In the genomic region with DNA sequence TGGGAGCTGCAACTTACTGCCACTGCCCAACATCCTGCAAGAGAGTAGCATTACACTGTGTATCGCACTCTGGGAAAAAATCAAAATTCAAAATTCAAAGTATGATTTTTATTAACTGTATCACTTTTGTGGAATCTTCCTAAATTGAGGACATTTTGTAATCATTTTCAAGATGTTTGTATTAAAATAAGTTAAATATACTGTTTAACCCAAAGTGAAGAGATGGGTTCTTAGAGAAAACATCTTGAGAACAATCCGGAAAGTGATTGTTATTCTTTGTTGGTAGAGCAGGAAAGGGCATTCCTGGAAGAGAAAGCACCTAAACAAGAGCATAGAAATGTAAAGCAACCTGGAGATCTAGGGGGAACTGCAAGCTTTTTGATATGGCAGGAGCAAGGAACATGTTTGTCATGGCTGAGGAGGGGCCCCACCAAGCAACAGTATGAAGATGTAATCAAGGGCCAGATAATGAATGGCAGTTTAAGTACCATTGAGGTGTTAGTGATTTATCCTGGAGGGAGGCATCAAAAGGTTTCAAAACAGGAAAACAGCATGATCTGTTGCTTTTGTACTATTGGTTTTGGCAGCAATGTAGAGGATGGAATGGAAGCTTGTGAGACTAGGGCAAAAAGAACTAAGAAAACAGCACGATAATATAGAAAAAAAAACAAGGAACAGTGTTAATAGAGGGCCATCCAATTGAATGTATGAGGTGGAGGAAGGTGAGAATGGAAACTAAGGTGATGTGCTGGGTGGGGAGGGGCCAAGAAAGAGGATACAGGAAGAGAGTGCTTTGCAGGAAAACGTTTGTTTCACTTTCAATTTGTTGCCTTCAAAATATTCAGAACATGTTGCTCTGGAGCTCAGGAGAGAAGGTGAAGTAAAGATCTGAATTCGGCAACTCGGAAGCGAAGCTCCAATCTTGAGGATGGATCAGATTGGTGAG, we compare ENCODE assay signal across 8 cellular contexts. TPM values are rescaled to one million over a fixed set of nuclear protein-coding genes. Genes with fewer than 3 reads are reported as not detected.
A peak's percentile ranks its signal among the peaks of the same experiment; 100 is the strongest.
DNase-seq lines count a peak whose midpoint lies in the region; ATAC-seq, FAIRE-seq and TF ChIP-seq lines count a peak whose summit lies in the region.

No MANE protein-coding gene starts in this region.

- H3K9me3 Mint-ChIP-seq in CD8-positive, alpha-beta T cell: peaks cover 2% of the 10 kb centered on the region
- no peaks in the 10 kb centered on the region for H3K9me3 Mint-ChIP-seq in effector memory CD8-positive, alpha-beta T cell
- peaks cover 0 to 13% (median 6%) of the 10 kb centered on the region in 11 donors for H3K9me3 Mint-ChIP-seq in naive thymus-derived CD4-positive, alpha-beta T cell

- peaks cover 10% of the 10 kb centered on the region for H3K27me3 Mint-ChIP-seq in CD8-positive, alpha-beta T cell (ENCODE audit: low read depth)
- peaks cover 0 to 5% of the 10 kb centered on the region in 2 donors for H3K27me3 Mint-ChIP-seq in effector memory CD8-positive, alpha-beta T cell
- H3K27me3 Mint-ChIP-seq in naive thymus-derived CD4-positive, alpha-beta T cell: peaks cover 0 to 23% (median 3%) of the 10 kb centered on the region in 5 donors

- peak overlapping the region; percentile 92 for H3K4me3 Mint-ChIP-seq in CD8-positive, alpha-beta T cell
- peak overlapping the region; percentile 84 to 90 for H3K4me3 Mint-ChIP-seq in effector memory CD8-positive, alpha-beta T cell
- H3K4me3 Mint-ChIP-seq in naive thymus-derived CD4-positive, alpha-beta T cell: peak overlapping the region; percentile 86 to 99 (median 93)

- peak overlapping the region; percentile 96 for H3K27ac Mint-ChIP-seq in CD8-positive, alpha-beta T cell
- H3K27ac Mint-ChIP-seq in effector memory CD8-positive, alpha-beta T cell: peak overlapping the region; percentile 90 to 94
- peak overlapping the region; percentile 92 to 99 (median 96) for H3K27ac Mint-ChIP-seq in naive thymus-derived CD4-positive, alpha-beta T cell

- ATAC-seq in CD8-positive, alpha-beta T cell: peak; percentile 95
- ATAC-seq in HG03354 (IDR thresholded peaks at IDR 0.05; ENCODE audit: poor library complexity, severe bottlenecking, unreplicated experiment): peak; percentile 94
- ATAC-seq in effector memory CD8-positive, alpha-beta T cell (replicated peaks): peak; percentile 97
- ATAC-seq in naive thymus-derived CD4-positive, alpha-beta T cell: peak; percentile 93

- peak overlapping the region; percentile 63 for H3K4me3 ChIP-seq in CD8-positive, alpha-beta T cell (ENCODE audit: low read depth, low read length)
- peak overlapping the region; percentile 78 for H3K4me3 ChIP-seq in naive thymus-derived CD4-positive, alpha-beta T cell (ENCODE audit: low read length)

- H3K9me3 ChIP-seq in CD8-positive, alpha-beta T cell (ENCODE audit: low read length): no peaks in the 10 kb centered on the region
- H3K9me3 ChIP-seq in naive thymus-derived CD4-positive, alpha-beta T cell (ENCODE audit: control insufficient read depth in 2 of 3, low read length in 3 of 3): no peaks in the 10 kb centered on the region

- peak in 4 of 7 experiments; percentile 36 to 54 (median 40) for DNase-seq in CD8-positive, alpha-beta T cell
- DNase-seq in GM19239 (ENCODE audit: insufficient read length, low spot score) (peak; percentile 16), T-helper 2 cell (peak in 3 of 5 experiments; percentile 24 to 82 (median 41)), KG1 (lab: John Stamatoyannopoulos, UW) (no peak), D341Med (ENCODE audit: low spot score) (no peak)
- DNase-seq in effector memory CD8-positive, alpha-beta T cell: peak in 1 of 3 experiments; percentile 12
- peak in 7 of 9 donors; percentile 49 to 65 (median 59) for DNase-seq in naive thymus-derived CD4-positive, alpha-beta T cell

- peak overlapping the region; percentile 48 for H3K27ac ChIP-seq in CD8-positive, alpha-beta T cell (ENCODE audit: low read depth, low read length)
- peak overlapping the region; percentile 73 for H3K27ac ChIP-seq in naive thymus-derived CD4-positive, alpha-beta T cell (ENCODE audit: low read depth, low read length)

- peaks cover 13% of the 10 kb centered on the region for H3K36me3 Mint-ChIP-seq in CD8-positive, alpha-beta T cell
- no peaks in the 10 kb centered on the region for H3K36me3 Mint-ChIP-seq in effector memory CD8-positive, alpha-beta T cell (ENCODE audit: insufficient read depth)
- H3K36me3 Mint-ChIP-seq in naive thymus-derived CD4-positive, alpha-beta T cell: peaks cover 8 to 22% (median 14%) of the 10 kb centered on the region in 5 donors

- FAIRE-seq in GM19239 (lab: Jason Lieb, UNC): peak; percentile 98

- peaks cover 7% of the 10 kb centered on the region for H3K4me1 ChIP-seq in CD8-positive, alpha-beta T cell (ENCODE audit: insufficient read depth, low read length)
- peaks cover 0 to 9% of the 10 kb centered on the region in 2 donors for H3K4me1 ChIP-seq in naive thymus-derived CD4-positive, alpha-beta T cell (ENCODE audit: control insufficient read depth in 2 of 2, insufficient read depth in 2 of 2, low read length in 2 of 2)

- H3K4me1 Mint-ChIP-seq in CD8-positive, alpha-beta T cell (ENCODE audit: low read depth): peaks cover 35% of the 10 kb centered on the region
- H3K4me1 Mint-ChIP-seq in effector memory CD8-positive, alpha-beta T cell (ENCODE audit: low read depth in 2 of 2): peaks cover 13% of the 10 kb centered on the region in 2 donors
- H3K4me1 Mint-ChIP-seq in naive thymus-derived CD4-positive, alpha-beta T cell: peaks cover 14 to 37% (median 28%) of the 10 kb centered on the region in 7 donors

- POLR2A ChIA-PET in CD8-positive, alpha-beta T cell (lab: Charles Lee): interaction anchor here (0.6 to 1.7 kb wide), 3 partner anchors 12 to 626 kb away, joined by 3 to 5 read pairs (median 5); no protein-coding TSS in a partner anchor
- POLR2A ChIA-PET in naive thymus-derived CD4-positive, alpha-beta T cell (lab: Charles Lee): interaction anchor here (1.2 to 1.8 kb wide), 3 partner anchors 11 to 18 kb away, joined by 4 to 6 read pairs (median 5); partner anchors contain the start of gene SEC24D

- intact Hi-C loops in CD8-positive, alpha-beta T cell (cut with DNase I, micrococcal nuclease): loop anchor here (1.0 to 5.0 kb wide), 3 partner anchors 14 to 568 kb away; partner anchors contain the start of genes SEC24D (in 2 of the 2) and METTL14 (in 1 of the 2)
- intact Hi-C loops in naive thymus-derived CD4-positive, alpha-beta T cell (cut with micrococcal nuclease): loop anchor here (1.0 to 5.0 kb wide), 6 partner anchors 14 to 362 kb away; partner anchors contain the start of genes SEC24D (in 2 of the 2), METTL14 (in 1 of the 2), SYNPO2 (in 1 of the 2) and USP53 (in 1 of the 2)

- CTCF ChIA-PET in CD8-positive, alpha-beta T cell (lab: Charles Lee): interaction anchor here (2.5 kb wide), 1 partner anchor 11 kb away, joined by 16 read pairs; no protein-coding TSS in a partner anchor
- CTCF ChIA-PET in naive thymus-derived CD4-positive, alpha-beta T cell (lab: Charles Lee): no interaction called here

- TF ChIP-seq CTCF in CD8-positive, alpha-beta T cell (IDR thresholded peaks at IDR 0.05): no peak

- H3K27me3 ChIP-seq in CD8-positive, alpha-beta T cell (ENCODE audit: insufficient read depth, low read length): no peaks in the 10 kb centered on the region
- H3K27me3 ChIP-seq in naive thymus-derived CD4-positive, alpha-beta T cell (ENCODE audit: control insufficient read depth in 2 of 2, insufficient read depth in 2 of 2, low read length in 2 of 2): no peaks in the 10 kb centered on the region

- no peaks in the 10 kb centered on the region for H3K36me3 ChIP-seq in CD8-positive, alpha-beta T cell (ENCODE audit: insufficient read depth, low read length)
- H3K36me3 ChIP-seq in naive thymus-derived CD4-positive, alpha-beta T cell (ENCODE audit: control insufficient read depth in 2 of 3, insufficient read depth in 3 of 3, low read length in 3 of 3): no peaks in the 10 kb centered on the region

RNA-seq across cellular contexts. Expression of gene SEC24D, which starts 14.2 kb away (rescaled TPM):
- total RNA-seq in CD8-positive, alpha-beta T cell: 10 to 100 TPM; 16.7 to 17.2 TPM
- total RNA-seq in naive thymus-derived CD4-positive, alpha-beta T cell: 10 to 100 TPM; 11.5 to 59.2 (median 16.4) TPM
- 10 to 100 TPM; 11.5 to 18.7 TPM for polyA plus RNA-seq in naive thymus-derived CD4-positive, alpha-beta T cell

RNA-seq across cellular contexts. Expression of gene SYNPO2, which starts 38.5 kb away (rescaled TPM):
- under 1 TPM; 0.24 to 0.25 TPM for total RNA-seq in CD8-positive, alpha-beta T cell
- total RNA-seq in naive thymus-derived CD4-positive, alpha-beta T cell: 1 to 10 TPM in 2 of 5 experiments, under 1 TPM in 3; 0.61 to 1.1 (median 0.93) TPM
- polyA plus RNA-seq in naive thymus-derived CD4-positive, alpha-beta T cell: under 1 TPM; 0.08 to 0.21 TPM

Comparison
In these comparisons a context has a peak if more than half of its experiments do, and no peak if none do; other contexts are left out.
1. DNase-seq: peak in CD8-positive, alpha-beta T cell (4 of 7), GM19239 (single experiment), T-helper 2 cell (3 of 5) and naive thymus-derived CD4-positive, alpha-beta T cell (7 of 9); none in KG1 (single experiment) and D341Med (single experiment).
2. Peak in every context shown above with its lines, with median percentiles within 50 percentile points of each other: ATAC-seq, H3K27ac Mint-ChIP-seq and H3K4me3 Mint-ChIP-seq.